Comparison of ENCODE assay signal across 12 cellular contexts in the genomic region with DNA sequence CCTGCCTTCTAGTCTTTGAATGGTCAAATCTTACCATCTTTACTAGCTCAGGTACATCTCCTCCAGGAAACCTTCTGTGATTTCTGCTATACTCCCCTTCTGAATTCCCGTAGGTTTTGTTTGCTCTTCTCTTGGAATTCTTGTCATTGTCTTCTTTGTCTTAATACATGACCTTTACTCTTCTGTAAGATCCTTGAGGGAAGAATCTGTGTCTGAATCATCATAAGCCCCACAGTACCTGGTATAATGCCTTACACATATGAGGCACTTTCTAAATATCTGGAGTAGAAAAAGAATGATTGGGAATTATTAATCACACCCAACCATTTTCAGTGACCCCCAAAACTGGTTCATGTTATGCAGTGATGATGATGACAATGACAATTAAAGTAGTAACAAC.
"Had no signal": no experiment of that assay in that cellular context is flagged by ENCODE, and none has a peak within 500 bp of the region (broad histone marks: within the 10 kb centered on the region; RNA-seq: fewer than 3 reads in every experiment).

No MANE protein-coding gene starts in this region.

- H3K9ac ChIP-seq: parathyroid adenoma had no signal

- H3K36me3 ChIP-seq: colonic mucosa, heart left ventricle, tibial nerve had no signal

- H3K9me3 ChIP-seq: colonic mucosa had no signal

- H3K27me3 ChIP-seq: body of pancreas, colonic mucosa, heart left ventricle, tibial nerve had no signal

- DNase-seq: activated gamma-delta T cell treated with Interleukin-2 at 50 U/mL for 16 hours; activated T-cell treated with anti-CD3 and anti-CD28 coated beads, Interleukin-2, amount 50 U/mL, for 1 hour; colonic mucosa; naive thymus-derived CD4-positive, alpha-beta T cell; stimulated activated CD4-positive, alpha-beta T cell treated with anti-CD3 and anti-CD28 coated beads, Interleukin-12 subunit alpha, Interleukin-12 subunit beta, amount 100 ng/mL, for 4 hours; stimulated activated CD4-positive, alpha-beta T cell treated with anti-CD3 and anti-CD28 coated beads, Interleukin-4, amount 100 ng/mL, for 4 hours; T-helper 9 cell had no signal

- H2AFZ ChIP-seq: parathyroid adenoma had no signal

- H3K79me2 ChIP-seq: parathyroid adenoma had no signal

- H3K4me3 ChIP-seq: body of pancreas, colonic mucosa, heart left ventricle, lung, tibial nerve had no signal

- H3K27ac ChIP-seq: body of pancreas, colonic mucosa, parathyroid adenoma had no signal

- H3K4me1 ChIP-seq: colonic mucosa, parathyroid adenoma had no signal
